Comparison of ENCODE assay signal across 1 cellular context in genomic region chr19:39430675-39431593, GRCh38.
TF ChIP-seq lines count a peak whose summit lies in the region.

No MANE protein-coding gene starts in this region.

TF ChIP-seq in HepG2, 621 proteins besides CTCF, POLR2A, EP300 and RAD21 (continued from another document and continues in another):
- no peak for TF ChIP-seq HNF1B (CRISPR knock-in tag; IDR thresholded peaks at IDR 0.05)
- TF ChIP-seq ZNF432 (CRISPR knock-in tag; IDR thresholded peaks at IDR 0.05; ENCODE audit: borderline replicate concordance): no peak
- peak; percentile 75 for TF ChIP-seq AGO2 (optimal IDR thresholded peaks at IDR 0.05; ENCODE audit: low read depth, low read length)
- peak; percentile 59 for TF ChIP-seq POLR2G (IDR thresholded peaks at IDR 0.05; ENCODE audit: low read depth, low read length)
- TF ChIP-seq, protein P1, sequence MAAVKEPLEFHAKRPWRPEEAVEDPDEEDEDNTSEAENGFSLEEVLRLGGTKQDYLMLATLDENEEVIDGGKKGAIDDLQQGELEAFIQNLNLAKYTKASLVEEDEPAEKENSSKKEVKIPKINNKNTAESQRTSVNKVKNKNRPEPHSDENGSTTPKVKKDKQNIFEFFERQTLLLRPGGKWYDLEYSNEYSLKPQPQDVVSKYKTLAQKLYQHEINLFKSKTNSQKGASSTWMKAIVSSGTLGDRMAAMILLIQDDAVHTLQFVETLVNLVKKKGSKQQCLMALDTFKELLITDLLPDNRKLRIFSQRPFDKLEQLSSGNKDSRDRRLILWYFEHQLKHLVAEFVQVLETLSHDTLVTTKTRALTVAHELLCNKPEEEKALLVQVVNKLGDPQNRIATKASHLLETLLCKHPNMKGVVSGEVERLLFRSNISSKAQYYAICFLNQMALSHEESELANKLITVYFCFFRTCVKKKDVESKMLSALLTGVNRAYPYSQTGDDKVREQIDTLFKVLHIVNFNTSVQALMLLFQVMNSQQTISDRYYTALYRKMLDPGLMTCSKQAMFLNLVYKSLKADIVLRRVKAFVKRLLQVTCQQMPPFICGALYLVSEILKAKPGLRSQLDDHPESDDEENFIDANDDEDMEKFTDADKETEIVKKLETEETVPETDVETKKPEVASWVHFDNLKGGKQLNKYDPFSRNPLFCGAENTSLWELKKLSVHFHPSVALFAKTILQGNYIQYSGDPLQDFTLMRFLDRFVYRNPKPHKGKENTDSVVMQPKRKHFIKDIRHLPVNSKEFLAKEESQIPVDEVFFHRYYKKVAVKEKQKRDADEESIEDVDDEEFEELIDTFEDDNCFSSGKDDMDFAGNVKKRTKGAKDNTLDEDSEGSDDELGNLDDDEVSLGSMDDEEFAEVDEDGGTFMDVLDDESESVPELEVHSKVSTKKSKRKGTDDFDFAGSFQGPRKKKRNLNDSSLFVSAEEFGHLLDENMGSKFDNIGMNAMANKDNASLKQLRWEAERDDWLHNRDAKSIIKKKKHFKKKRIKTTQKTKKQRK (IDR thresholded peaks at IDR 0.05; ENCODE audit: low read length): no peak
- no peak for TF ChIP-seq ZNF839 (CRISPR knock-in tag; IDR thresholded peaks at IDR 0.05; ENCODE audit: borderline replicate concordance)
- TF ChIP-seq ATF2 (CRISPR knock-in tag; IDR thresholded peaks at IDR 0.05): no peak
- TF ChIP-seq, protein P2, sequence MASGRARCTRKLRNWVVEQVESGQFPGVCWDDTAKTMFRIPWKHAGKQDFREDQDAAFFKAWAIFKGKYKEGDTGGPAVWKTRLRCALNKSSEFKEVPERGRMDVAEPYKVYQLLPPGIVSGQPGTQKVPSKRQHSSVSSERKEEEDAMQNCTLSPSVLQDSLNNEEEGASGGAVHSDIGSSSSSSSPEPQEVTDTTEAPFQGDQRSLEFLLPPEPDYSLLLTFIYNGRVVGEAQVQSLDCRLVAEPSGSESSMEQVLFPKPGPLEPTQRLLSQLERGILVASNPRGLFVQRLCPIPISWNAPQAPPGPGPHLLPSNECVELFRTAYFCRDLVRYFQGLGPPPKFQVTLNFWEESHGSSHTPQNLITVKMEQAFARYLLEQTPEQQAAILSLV (CRISPR knock-in tag; IDR thresholded peaks at IDR 0.05; ENCODE audit: borderline replicate concordance): no peak
- TF ChIP-seq, protein P3, sequence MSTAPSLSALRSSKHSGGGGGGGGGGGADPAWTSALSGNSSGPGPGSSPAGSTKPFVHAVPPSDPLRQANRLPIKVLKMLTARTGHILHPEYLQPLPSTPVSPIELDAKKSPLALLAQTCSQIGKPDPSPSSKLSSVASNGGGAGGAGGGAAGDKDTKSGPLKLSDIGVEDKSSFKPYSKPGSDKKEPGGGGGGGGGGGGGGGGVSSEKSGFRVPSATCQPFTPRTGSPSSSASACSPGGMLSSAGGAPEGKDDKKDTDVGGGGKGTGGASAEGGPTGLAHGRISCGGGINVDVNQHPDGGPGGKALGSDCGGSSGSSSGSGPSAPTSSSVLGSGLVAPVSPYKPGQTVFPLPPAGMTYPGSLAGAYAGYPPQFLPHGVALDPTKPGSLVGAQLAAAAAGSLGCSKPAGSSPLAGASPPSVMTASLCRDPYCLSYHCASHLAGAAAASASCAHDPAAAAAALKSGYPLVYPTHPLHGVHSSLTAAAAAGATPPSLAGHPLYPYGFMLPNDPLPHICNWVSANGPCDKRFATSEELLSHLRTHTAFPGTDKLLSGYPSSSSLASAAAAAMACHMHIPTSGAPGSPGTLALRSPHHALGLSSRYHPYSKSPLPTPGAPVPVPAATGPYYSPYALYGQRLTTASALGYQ (CRISPR knock-in tag; IDR thresholded peaks at IDR 0.05): no peak
- TF ChIP-seq NFRKB (IDR thresholded peaks at IDR 0.05): no peak
- TF ChIP-seq, protein P4, sequence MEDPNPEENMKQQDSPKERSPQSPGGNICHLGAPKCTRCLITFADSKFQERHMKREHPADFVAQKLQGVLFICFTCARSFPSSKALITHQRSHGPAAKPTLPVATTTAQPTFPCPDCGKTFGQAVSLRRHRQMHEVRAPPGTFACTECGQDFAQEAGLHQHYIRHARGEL (CRISPR knock-in tag; IDR thresholded peaks at IDR 0.05): no peak
- TF ChIP-seq POLR2AphosphoS2 (IDR thresholded peaks at IDR 0.05; ENCODE audit: low read depth, low read length): no peak
- no peak for TF ChIP-seq ISL2 (CRISPR knock-in tag; IDR thresholded peaks at IDR 0.05)
- peak; percentile 58 for TF ChIP-seq ZBTB33 (CRISPR knock-in tag; IDR thresholded peaks at IDR 0.05)
- no peak for TF ChIP-seq ZFP90 (CRISPR knock-in tag; IDR thresholded peaks at IDR 0.05; ENCODE audit: borderline replicate concordance)
- TF ChIP-seq LBX2 (CRISPR knock-in tag; IDR thresholded peaks at IDR 0.05; ENCODE audit: borderline replicate concordance): no peak
- TF ChIP-seq HDAC1 (CRISPR knock-in tag; IDR thresholded peaks at IDR 0.05): no peak
- no peak for TF ChIP-seq ATRX (CRISPR knock-in tag; IDR thresholded peaks at IDR 0.05; ENCODE audit: borderline replicate concordance)
- TF ChIP-seq MLLT10 (CRISPR knock-in tag; IDR thresholded peaks at IDR 0.05): no peak
- TF ChIP-seq HOXA7 (CRISPR knock-in tag; IDR thresholded peaks at IDR 0.05): no peak
- 0 out of 2 replicates have a peak, but pooled peaks have one; percentile 34 for TF ChIP-seq ATF7-NPFF (CRISPR knock-in tag; IDR thresholded peaks at IDR 0.05; ENCODE audit: low read depth)
- no peak for TF ChIP-seq SIN3A (IDR thresholded peaks at IDR 0.05; ENCODE audit: borderline replicate concordance, low read depth, low read length)
- no peak for TF ChIP-seq ZFP36L2 (CRISPR knock-in tag; IDR thresholded peaks at IDR 0.05)
- TF ChIP-seq ZNF138 (CRISPR knock-in tag; IDR thresholded peaks at IDR 0.05; ENCODE audit: low read depth): no peak
- no peak for TF ChIP-seq CHD4 (IDR thresholded peaks at IDR 0.05; ENCODE audit: borderline replicate concordance, low read length)
- TF ChIP-seq SRSF1 (optimal IDR thresholded peaks at IDR 0.05; ENCODE audit: low read depth, low read length): no peak
- peak; percentile 37; the same call in 1 of the 2 replicates for TF ChIP-seq POLR2AphosphoS5 (IDR thresholded peaks at IDR 0.05; ENCODE audit: low read depth, low read length)
- TF ChIP-seq ZNF382 (CRISPR knock-in tag; IDR thresholded peaks at IDR 0.05; ENCODE audit: borderline replicate concordance): no peak
- TF ChIP-seq PAF1 (CRISPR knock-in tag; IDR thresholded peaks at IDR 0.05): no peak
- no peak for TF ChIP-seq ATF1 (CRISPR knock-in tag; IDR thresholded peaks at IDR 0.05)
- peak; percentile 51; the same call in 1 of the 2 replicates for TF ChIP-seq CREM (IDR thresholded peaks at IDR 0.05)
- no peak for TF ChIP-seq CREM (CRISPR knock-in tag; IDR thresholded peaks at IDR 0.05)
- TF ChIP-seq JDP2 (CRISPR knock-in tag; IDR thresholded peaks at IDR 0.05; ENCODE audit: borderline replicate concordance): no peak
- no peak for TF ChIP-seq ZNF343 (CRISPR knock-in tag; IDR thresholded peaks at IDR 0.05)
- no peak for TF ChIP-seq FOSL1 (CRISPR knock-in tag; IDR thresholded peaks at IDR 0.05; ENCODE audit: borderline replicate concordance)
- TF ChIP-seq ZBTB42 (CRISPR knock-in tag; IDR thresholded peaks at IDR 0.05): no peak
- no peak for TF ChIP-seq MXD1 (CRISPR knock-in tag; IDR thresholded peaks at IDR 0.05)
- 0 out of 2 replicates have a peak, but pooled peaks have one; percentile 25 for TF ChIP-seq ZNF83 (CRISPR knock-in tag; IDR thresholded peaks at IDR 0.05; ENCODE audit: borderline replicate concordance)
- no peak for TF ChIP-seq ZNF546 (CRISPR knock-in tag; conservative IDR thresholded peaks at IDR 0.05)
- TF ChIP-seq SSRP1 (CRISPR knock-in tag; IDR thresholded peaks at IDR 0.05): peak; percentile 90
- TF ChIP-seq AKAP8 (CRISPR knock-in tag; IDR thresholded peaks at IDR 0.05): peak; percentile 35; the same call in 1 of the 2 replicates
- TF ChIP-seq ZNF580 (CRISPR knock-in tag; IDR thresholded peaks at IDR 0.05; ENCODE audit: borderline replicate concordance, low read depth): no peak
- TF ChIP-seq, protein P5, sequence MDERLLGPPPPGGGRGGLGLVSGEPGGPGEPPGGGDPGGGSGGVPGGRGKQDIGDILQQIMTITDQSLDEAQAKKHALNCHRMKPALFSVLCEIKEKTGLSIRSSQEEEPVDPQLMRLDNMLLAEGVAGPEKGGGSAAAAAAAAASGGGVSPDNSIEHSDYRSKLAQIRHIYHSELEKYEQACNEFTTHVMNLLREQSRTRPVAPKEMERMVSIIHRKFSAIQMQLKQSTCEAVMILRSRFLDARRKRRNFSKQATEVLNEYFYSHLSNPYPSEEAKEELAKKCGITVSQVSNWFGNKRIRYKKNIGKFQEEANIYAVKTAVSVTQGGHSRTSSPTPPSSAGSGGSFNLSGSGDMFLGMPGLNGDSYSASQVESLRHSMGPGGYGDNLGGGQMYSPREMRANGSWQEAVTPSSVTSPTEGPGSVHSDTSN (CRISPR knock-in tag; IDR thresholded peaks at IDR 0.05): no peak
- no peak for TF ChIP-seq ONECUT2 (CRISPR knock-in tag; IDR thresholded peaks at IDR 0.05)
- TF ChIP-seq SNRNP70 (IDR thresholded peaks at IDR 0.05; ENCODE audit: low read depth, low read length): no peak
- TF ChIP-seq NR2F6 (IDR thresholded peaks at IDR 0.05): no peak
- no peak for TF ChIP-seq NR2F6 (CRISPR knock-in tag; IDR thresholded peaks at IDR 0.05)
- TF ChIP-seq ZBTB21 (CRISPR knock-in tag; IDR thresholded peaks at IDR 0.05): peak; percentile 96
- no peak for TF ChIP-seq ZNF616 (CRISPR knock-in tag; IDR thresholded peaks at IDR 0.05; ENCODE audit: low read depth)
- no peak for TF ChIP-seq THYN1 (CRISPR knock-in tag; IDR thresholded peaks at IDR 0.05; ENCODE audit: borderline replicate concordance, low read depth)
- TF ChIP-seq HOXA5 (CRISPR knock-in tag; IDR thresholded peaks at IDR 0.05): no peak
- TF ChIP-seq PPARG (CRISPR knock-in tag; conservative IDR thresholded peaks at IDR 0.05): no peak
- no peak for TF ChIP-seq TGIF2 (CRISPR knock-in tag; IDR thresholded peaks at IDR 0.05)
- no peak for TF ChIP-seq DZIP1 (CRISPR knock-in tag; IDR thresholded peaks at IDR 0.05)
- TF ChIP-seq MXI1 (IDR thresholded peaks at IDR 0.05; ENCODE audit: borderline replicate concordance, low read depth, low read length): peak; percentile 22; the same call in 1 of the 3 replicates
